Comparison of ENCODE assay signal across 1 cellular context in genomic region chr15:90149609-90150340, GRCh38.
TF ChIP-seq lines count a peak whose summit lies in the region.

No MANE protein-coding gene starts in this region.

TF ChIP-seq in A549, 52 proteins besides CTCF, POLR2A, EP300 and RAD21 (continued from another document):
- TF ChIP-seq REST (IDR thresholded peaks at IDR 0.05) = no peak
- TF ChIP-seq PBX3 (IDR thresholded peaks at IDR 0.05) = no peak
- TF ChIP-seq CHD2 (IDR thresholded peaks at IDR 0.05; ENCODE audit: low read length, partially characterized antibody) = no peak
- TF ChIP-seq SREBF2 (IDR thresholded peaks at IDR 0.05) = no peak
- TF ChIP-seq ZFP36 (IDR thresholded peaks at IDR 0.05; ENCODE audit: borderline replicate concordance, partially characterized antibody) = no peak
- TF ChIP-seq HOXB13 (CRISPR knock-in tag; IDR thresholded peaks at IDR 0.05; ENCODE audit: low read depth) = no peak
- no peak for TF ChIP-seq ZC3H11A (IDR thresholded peaks at IDR 0.05)
- no peak for TF ChIP-seq RNF2 (IDR thresholded peaks at IDR 0.05; ENCODE audit: borderline replicate concordance, low read depth)
- TF ChIP-seq CHD4 (IDR thresholded peaks at IDR 0.05; ENCODE audit: borderline replicate concordance) = no peak
